7 cellular contexts compared by ENCODE assay signal in genomic region chr14:90161129-90161528, GRCh38.
"Had no signal": no experiment of that assay in that cellular context is flagged by ENCODE, and none has a peak within 500 bp of the region (broad histone marks: within the 10 kb centered on the region; RNA-seq: fewer than 3 reads in every experiment).

No MANE protein-coding gene starts in this region.

- DNase-seq: IMR-90, KBM-7, KG1 had no signal

- H3K4me2 ChIP-seq: KMS-11 had no signal

- H3K9ac ChIP-seq: KMS-11 had no signal

- H3K4me3 ChIP-seq: K562 had no signal

- H3K27ac ChIP-seq: HL-60, KMS-11 had no signal

- ATAC-seq: HepG2, K562 had no signal
